In genomic region chr19:5563941-5564612, GRCh38 we compare ENCODE assay signal across 11 cellular contexts. TPM values are rescaled to one million over a fixed set of nuclear protein-coding genes. Genes with fewer than 3 reads are reported as not detected.
A peak's percentile ranks its signal among the peaks of the same experiment; 100 is the strongest.
DNase-seq lines count a peak whose midpoint lies in the region; ATAC-seq, FAIRE-seq and TF ChIP-seq lines count a peak whose summit lies in the region.
"Had no signal": no experiment of that assay in that cellular context is flagged by ENCODE, and none has a peak within 500 bp of the region (broad histone marks: within the 10 kb centered on the region; RNA-seq: fewer than 3 reads in every experiment).

No MANE protein-coding gene starts in this region.

- no peaks in the 10 kb centered on the region for H4K20me1 ChIP-seq in GM12878 (ENCODE audit: control insufficient read depth, insufficient read depth)

- H3K27ac Mint-ChIP-seq in activated naive CD8-positive, alpha-beta T cell treated with anti-CD3 and anti-CD28 coated beads, Interleukin-2, amount 50 U/mL, for 24 hours, result no peak overlapping the region

- WGBS in GM12878 (ENCODE audit: insufficient coverage, insufficient replicate concordance, low lambda C conversion rate, missing lambda C conversion rate), result 2% methylated on average over 14 of the region's 14 CpGs

- H2AFZ ChIP-seq in GM12878 (ENCODE audit: control insufficient read depth, low read depth, low read length), result no peak overlapping the region

- no peaks in the 10 kb centered on the region for H3K4me1 Mint-ChIP-seq in activated naive CD8-positive, alpha-beta T cell treated with anti-CD3 and anti-CD28 coated beads, Interleukin-2, amount 50 U/mL, for 24 hours

- no peak for FAIRE-seq in GM12878 (lab: Jason Lieb, UNC)

- peaks cover 10% of the 10 kb centered on the region for H3K9me3 Mint-ChIP-seq in activated naive CD8-positive, alpha-beta T cell treated with anti-CD3 and anti-CD28 coated beads, Interleukin-2, amount 50 U/mL, for 24 hours

- no peak overlapping the region for H3K4me2 ChIP-seq in GM12878 (ENCODE audit: control insufficient read depth, insufficient read depth)

- H3K4me3 ChIP-seq in GM12878, result no peak overlapping the region

- H3K27me3 ChIP-seq in GM12878 (replicated peaks in 1 of 2; ENCODE audit: control insufficient read depth in 2 of 2, insufficient read depth in 2 of 2, low read length in 1 of 2), result no peaks in the 10 kb centered on the region; a peak in 1 of 4 replicates

- POLR2A ChIA-PET in GM12878 (lab: Charles Lee), result no interaction called here

- DNase-seq in COLO829 (ENCODE audit: low spot score) (peak; percentile 81), HPDE6-E6E7 (ENCODE audit: extremely low spot score) (peak; percentile 59), GM12878 (ENCODE audit: low read depth, low spot score) (no peak), myocyte (ENCODE audit: low read depth) (peak; percentile 4), NCI-H510A (lab: John Stamatoyannopoulos, UW) (no peak)
- no peak for DNase-seq in activated naive CD8-positive, alpha-beta T cell treated with anti-CD3 and anti-CD28 coated beads, Interleukin-2, amount 50 U/mL, for 24 hours
- DNase-seq: activated CD4-positive, alpha-beta T cell treated with anti-CD3 and anti-CD28 coated beads for 1 hour had no signal

- no peaks in the 10 kb centered on the region for H3K79me2 ChIP-seq in GM12878 (ENCODE audit: control insufficient read depth, insufficient read depth, low read length)

- H3K27me3 Mint-ChIP-seq in activated naive CD8-positive, alpha-beta T cell treated with anti-CD3 and anti-CD28 coated beads, Interleukin-2, amount 50 U/mL, for 24 hours, result peaks cover 16% of the 10 kb centered on the region

- no peaks in the 10 kb centered on the region; the same call in 2 of the 3 replicates for H3K9me3 ChIP-seq in GM12878 (replicated peaks; ENCODE audit: control insufficient read depth, insufficient read depth, low read length)

- CTCF ChIA-PET in GM12878 (lab: Yijun Ruan, JAX), result interaction anchor here (0.8 kb wide), 1 partner anchor 16 kb away, joined by 3 read pairs; no protein-coding TSS in a partner anchor

- peaks cover 10% of the 10 kb centered on the region for H3K36me3 Mint-ChIP-seq in activated naive CD8-positive, alpha-beta T cell treated with anti-CD3 and anti-CD28 coated beads, Interleukin-2, amount 50 U/mL, for 24 hours (ENCODE audit: low read depth)

- no peak for TF ChIP-seq EP300 in GM12878 (IDR thresholded peaks at IDR 0.05; ENCODE audit: borderline replicate concordance in 1 of 2, control insufficient read depth in 1 of 2, low read depth in 2 of 2, low read length in 2 of 2)

- no TSS peak for BruUV-seq in GM12878 (replicated peaks; lab: Mats Ljungman, UMichigan)

- intact Hi-C loops in GM12878 (cut with micrococcal nuclease; ENCODE audit: unreplicated experiment), result no loop called here

- H3K4me3 Mint-ChIP-seq in activated naive CD8-positive, alpha-beta T cell treated with anti-CD3 and anti-CD28 coated beads, Interleukin-2, amount 50 U/mL, for 24 hours, result no peak overlapping the region
- H3K4me3 Mint-ChIP-seq: brain had no signal

- no peak for TF ChIP-seq POLR2A in GM12878 (IDR thresholded peaks at IDR 0.05; ENCODE audit: low read depth, low read length)

- TF ChIP-seq CTCF in GM12878 (IDR thresholded peaks at IDR 0.05 in 2 of 3, conservative IDR thresholded peaks at IDR 0.05 in 1 of 3; ENCODE audit: control insufficient read depth in 2 of 3, extremely low read depth in 1 of 3, insufficient read depth in 1 of 3, low read depth in 3 of 3, low read length in 3 of 3), result no peak

- no peak for TF ChIP-seq RAD21 in GM12878 (IDR thresholded peaks at IDR 0.05; ENCODE audit: insufficient read depth, low read depth, low read length)

- RAD21 ChIA-PET in GM12878 (lab: Charles Lee; ENCODE audit: unreplicated experiment), result no interaction called here

- no peak overlapping the region for H3K9ac ChIP-seq in GM12878 (ENCODE audit: control insufficient read depth, insufficient read depth, low read length)

- no peaks in the 10 kb centered on the region for H3K36me3 ChIP-seq in GM12878 (ENCODE audit: control insufficient read depth in 2 of 2, insufficient read depth in 2 of 2, low read length in 1 of 2)

- SMC1A ChIA-PET in GM12878 (lab: Charles Lee; ENCODE audit: uncharacterized antibody, unreplicated experiment), result interaction anchor here (1.2 kb wide), 1 partner anchor 16 kb away, joined by 4 read pairs; no protein-coding TSS in a partner anchor

- in situ Hi-C loops in GM12878 (cut with MboI), result no loop called here

- no peaks in the 10 kb centered on the region for H3K4me1 ChIP-seq in GM12878 (ENCODE audit: control insufficient read depth, insufficient read depth, low read length)

- ATAC-seq in GM12878 (peak; percentile 32), HG03354 (IDR thresholded peaks at IDR 0.05; ENCODE audit: poor library complexity, severe bottlenecking, unreplicated experiment) (no peak), GM21390 (IDR thresholded peaks at IDR 0.05; ENCODE audit: unreplicated experiment) (no peak)
- no peak for ATAC-seq in activated naive CD8-positive, alpha-beta T cell treated with anti-CD3 and anti-CD28 coated beads, Interleukin-2, amount 50 U/mL, for 24 hours

- no peak overlapping the region for H3K27ac ChIP-seq in GM12878 (ENCODE audit: control insufficient read depth, insufficient read depth)

TF ChIP-seq in GM12878, 131 proteins besides CTCF, POLR2A, EP300 and RAD21:
- TF ChIP-seq ZNF384 (IDR thresholded peaks at IDR 0.05; ENCODE audit: borderline replicate concordance, low read depth, low read length) (no peak), SMARCA5 (IDR thresholded peaks at IDR 0.05) (0 out of 2 replicates have a peak, but pooled peaks have one; percentile 48), NBN (IDR thresholded peaks at IDR 0.05) (no peak)

RNA-seq across cellular contexts. Expression of gene TINCR, which starts 3.7 kb away (rescaled TPM):
- total RNA-seq in GM12878 (2013; cell fraction: nucleolus; rRNA removed), result 1.2 and 3.6 TPM in 2 replicates
- total RNA-seq in GM12878 (2014; rRNA removed) (0.06 TPM in 1 of 2 replicates, not detected in the other), GM12878 (2014; rRNA removed; fragmentation: Illumina TruSeq; extraction: Trizol) (0.23 TPM in 1 of 2 replicates, not detected in the other), GM12878 (2021) (0.16 and 0.36 TPM in 2 replicates), myocyte (0.05 TPM in 1 of 2 replicates, not detected in the other)
- polyA plus RNA-seq in GM12878 (2011; ENCODE audit: low read depth), result 0.33 TPM
- polyA plus RNA-seq in GM12878 (2011; rRNA removed) (0.06 and 0.27 TPM in 2 replicates), GM12878 (2014; fragmentation: Illumina TruSeq; extraction: Trizol) (0.08 and 0.10 TPM in 2 replicates), GM12878 (2014; fragmentation: Nextera tagmentation; extraction: Ambion mirVana) (under 1 TPM in 1 of 2 experiments, not detected in 1; 0.02 TPM), GM12878 (2014; rRNA removed) (0.05 and 0.14 TPM in 2 replicates), GM12878 (2016; fragmentation: Nextera tagmentation; extraction: Ambion mirVana) (under 1 TPM in 1 of 2 experiments, not detected in 1; 0.05 TPM)
- 0.22 and 0.25 TPM in 2 replicates for polyA plus RNA-seq in GM12878 (2011; cell fraction: cytosol; rRNA removed)
- polyA plus RNA-seq in GM12878 (2011; cell fraction: nucleus; rRNA removed), result 1.1 and 1.2 TPM in 2 replicates
- polyA plus RNA-seq in GM12878 (2012), result 0.56 and 0.65 TPM in 2 replicates
- 0.10 and 0.22 TPM in 2 replicates for polyA minus RNA-seq in GM12878 (2011; rRNA and poly(A)+ RNA removed)
- not detected in 2 replicates for polyA minus RNA-seq in GM12878 (2011; cell fraction: cytosol; rRNA and poly(A)+ RNA removed)
- 0.12 TPM in 1 of 2 replicates, not detected in the other for polyA minus RNA-seq in GM12878 (2011; cell fraction: nucleus; rRNA and poly(A)+ RNA removed)
- polyA plus RNA-seq in myocyte (2012), result 0.20 TPM
- total RNA-seq: NCI-H460 had no signal

RNA-seq across cellular contexts. Expression of gene SAFB2, which starts 58.5 kb away (rescaled TPM):
- total RNA-seq in GM12878 (2013; cell fraction: nucleolus; rRNA removed), result 316 and 336 TPM in 2 replicates
- total RNA-seq in GM12878 (2014; rRNA removed), result 30.3 and 36.3 TPM in 2 replicates
- total RNA-seq in GM12878 (2014; rRNA removed; fragmentation: Illumina TruSeq; extraction: Trizol), result 33.3 and 34.5 TPM in 2 replicates
- 78.3 and 89.2 TPM in 2 replicates for total RNA-seq in GM12878 (2021)
- polyA plus RNA-seq in GM12878 (2011; ENCODE audit: low read depth), result 26.4 TPM
- polyA plus RNA-seq in GM12878 (2011; rRNA removed), result 26.5 and 27.7 TPM in 2 replicates
- 17.6 and 31.8 TPM in 2 replicates for polyA plus RNA-seq in GM12878 (2011; cell fraction: cytosol; rRNA removed)
- polyA plus RNA-seq in GM12878 (2011; cell fraction: nucleus; rRNA removed), result 182 and 211 TPM in 2 replicates
- polyA plus RNA-seq in GM12878 (2012), result 45.0 and 45.5 TPM in 2 replicates
- polyA plus RNA-seq in GM12878 (2014; fragmentation: Illumina TruSeq; extraction: Trizol), result 49.6 and 53.2 TPM in 2 replicates
- 10 to 100 TPM in 1 of 2 experiments, 1 to 10 TPM in 1; 4.5 to 24.6 TPM for polyA plus RNA-seq in GM12878 (2014; fragmentation: Nextera tagmentation; extraction: Ambion mirVana)
- 52.7 and 57.8 TPM in 2 replicates for polyA plus RNA-seq in GM12878 (2014; rRNA removed)
- polyA plus RNA-seq in GM12878 (2016; fragmentation: Nextera tagmentation; extraction: Ambion mirVana), result 10 to 100 TPM; 70.0 to 74.1 TPM
- polyA minus RNA-seq in GM12878 (2011; rRNA and poly(A)+ RNA removed), result 32.6 and 38.3 TPM in 2 replicates
- polyA minus RNA-seq in GM12878 (2011; cell fraction: cytosol; rRNA and poly(A)+ RNA removed), result 9.8 and 15.9 TPM in 2 replicates
- 47.8 and 77.2 TPM in 2 replicates for polyA minus RNA-seq in GM12878 (2011; cell fraction: nucleus; rRNA and poly(A)+ RNA removed)
- total RNA-seq in myocyte, result 30.8 and 35.1 TPM in 2 replicates
- 44.0 TPM for polyA plus RNA-seq in myocyte (2012)

RNA-seq across cellular contexts. Expression of gene SAFB, which starts 58.8 kb away (rescaled TPM):
- 316 and 319 TPM in 2 replicates for total RNA-seq in GM12878 (2013; cell fraction: nucleolus; rRNA removed)
- total RNA-seq in GM12878 (2014; rRNA removed) (45.0 and 55.9 TPM in 2 replicates), GM12878 (2014; rRNA removed; fragmentation: Illumina TruSeq; extraction: Trizol) (49.2 and 53.0 TPM in 2 replicates), GM12878 (2021) (110 and 122 TPM in 2 replicates), myocyte (41.7 and 42.1 TPM in 2 replicates)
- 25.5 TPM for polyA plus RNA-seq in GM12878 (2011; ENCODE audit: low read depth)
- polyA plus RNA-seq in GM12878 (2011; rRNA removed) (54.9 and 62.1 TPM in 2 replicates), GM12878 (2014; fragmentation: Illumina TruSeq; extraction: Trizol) (66.6 and 70.3 TPM in 2 replicates), GM12878 (2014; fragmentation: Nextera tagmentation; extraction: Ambion mirVana) (1 to 10 TPM; 1.6 to 2.9 TPM), GM12878 (2014; rRNA removed) (114 and 122 TPM in 2 replicates), GM12878 (2016; fragmentation: Nextera tagmentation; extraction: Ambion mirVana) (100 to 1,000 TPM; 126 to 131 TPM)
- polyA plus RNA-seq in GM12878 (2011; cell fraction: cytosol; rRNA removed), result 58.3 and 103 TPM in 2 replicates
- polyA plus RNA-seq in GM12878 (2011; cell fraction: nucleus; rRNA removed), result 206 and 327 TPM in 2 replicates
- polyA plus RNA-seq in GM12878 (2012), result 61.7 and 61.9 TPM in 2 replicates
- polyA minus RNA-seq in GM12878 (2011; rRNA and poly(A)+ RNA removed), result 21.7 and 34.3 TPM in 2 replicates
- polyA minus RNA-seq in GM12878 (2011; cell fraction: cytosol; rRNA and poly(A)+ RNA removed), result 27.4 and 29.1 TPM in 2 replicates
- 67.8 and 87.7 TPM in 2 replicates for polyA minus RNA-seq in GM12878 (2011; cell fraction: nucleus; rRNA and poly(A)+ RNA removed)
- 49.8 TPM for polyA plus RNA-seq in myocyte (2012)

Comparison
In these comparisons a context has a peak if more than half of its experiments do, and no peak if none do; other contexts are left out.
1. DNase-seq: peak in COLO829 (single experiment), HPDE6-E6E7 (single experiment) and myocyte (single experiment); none in GM12878 (single experiment), NCI-H510A (single experiment) and activated naive CD8-positive, alpha-beta T cell treated with anti-CD3 and anti-CD28 coated beads, Interleukin-2, amount 50 U/mL, for 24 hours (single experiment).